In the genomic region with DNA sequence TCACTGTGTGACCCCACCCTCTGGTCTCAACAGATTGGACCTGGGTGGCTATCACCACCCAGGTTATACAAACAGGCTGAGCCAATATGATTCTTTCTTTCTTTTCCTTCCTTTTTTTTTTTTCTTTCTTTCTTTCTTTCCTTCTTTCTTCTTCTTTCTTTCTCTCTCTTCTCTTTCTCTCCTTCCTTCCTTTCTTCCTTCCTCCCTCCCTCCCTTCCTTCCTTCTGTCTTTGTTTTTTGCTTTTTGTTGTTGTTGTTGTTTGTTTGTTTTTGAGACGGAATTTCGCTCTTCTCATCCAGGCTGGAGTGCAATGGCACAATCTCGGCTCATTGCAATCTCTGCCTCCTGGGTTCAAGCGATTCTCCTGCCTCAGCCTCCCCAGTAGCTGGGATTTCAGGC, we compare ENCODE assay signal across 30 cellular contexts.
"Had no signal": no experiment of that assay in that cellular context is flagged by ENCODE, and none has a peak within 500 bp of the region (broad histone marks: within the 10 kb centered on the region; RNA-seq: fewer than 3 reads in every experiment).

No MANE protein-coding gene starts in this region.

- H3K36me3 Mint-ChIP-seq: natural killer cell treated with Interleukin-12 subunit alpha and Interleukin-12 subunit beta and Interleukin-15 and Interleukin-18, amount 100 ng/mL, for 72 hours; neural progenitor cell; stimulated activated memory B cell treated with anti-CD40 and anti-IgM and Interleukin-4, amounts not matched to agents 10 μg/mL and 1 μg/mL and 100 μg/mL, for 72 hours had no signal

- H3K79me2 ChIP-seq: parathyroid adenoma had no signal

- H3K9me3 ChIP-seq: ovary, psoas muscle, spleen, suprapubic skin, testis, tibial artery, transverse colon, upper lobe of left lung, vagina had no signal

- DNase-seq: naive thymus-derived CD8-positive, alpha-beta T cell; occipital lobe; psoas muscle; right cardiac atrium; stimulated activated CD4-positive, alpha-beta T cell treated with anti-CD3 and anti-CD28 coated beads, Interleukin-12 subunit alpha, Interleukin-12 subunit beta, amount 100 ng/mL, for 4 hours; stimulated activated CD4-positive, alpha-beta T cell treated with anti-CD3 and anti-CD28 coated beads, Interleukin-1b, Interleukin-23, amount 100 ng/mL, for 48 hours; stimulated activated CD4-positive, alpha-beta T cell treated with anti-CD3 and anti-CD28 coated beads, Interleukin-4, amount 100 ng/mL, for 1 hour; stimulated activated CD4-positive, alpha-beta T cell treated with anti-CD3 and anti-CD28 coated beads, Interleukin-4, amount 100 ng/mL, for 4 hours; stimulated activated CD8-positive, alpha-beta memory T cell treated with anti-CD3 and anti-CD28 coated beads, Interleukin-4, amount 100 ng/mL, for 48 hours; stimulated activated naive CD4-positive, alpha-beta T cell; stimulated activated naive CD8-positive, alpha-beta T cell treated with anti-CD3 and anti-CD28 coated beads, Interleukin-15, amount 100 ng/mL, for 72 hours; stimulated activated naive CD8-positive, alpha-beta T cell treated with anti-CD3 and anti-CD28 coated beads, Interleukin-15, Interleukin-2, amounts not matched to agents 100 U/mL and 50 U/mL, for 24 hours; substantia nigra; tibial artery; transverse colon; upper lobe of left lung had no signal

- H3K36me3 ChIP-seq: neural progenitor cell, ovary, spleen, suprapubic skin, tibial artery, transverse colon, upper lobe of left lung, vagina had no signal

- H3K4me1 Mint-ChIP-seq: naive thymus-derived CD8-positive, alpha-beta T cell; stimulated activated memory B cell treated with anti-CD40 and anti-IgM and Interleukin-4, amounts not matched to agents 10 μg/mL and 1 μg/mL and 100 μg/mL, for 72 hours; stimulated activated naive CD8-positive, alpha-beta T cell treated with anti-CD3 and anti-CD28 coated beads, Interleukin-15, amount 100 ng/mL, for 72 hours had no signal

- H3K27ac ChIP-seq: neural progenitor cell, ovary, parathyroid adenoma, psoas muscle, skin epidermis, spleen, suprapubic skin, testis, tibial artery, transverse colon, upper lobe of left lung, vagina had no signal

- H2AFZ ChIP-seq: neural progenitor cell, parathyroid adenoma had no signal

- H3K27ac Mint-ChIP-seq: natural killer cell treated with Interleukin-12 subunit alpha and Interleukin-12 subunit beta and Interleukin-15 and Interleukin-18, amount 100 ng/mL, for 72 hours; neural progenitor cell; progenitor cell of endocrine pancreas; stimulated activated memory B cell treated with anti-CD40 and anti-IgM and Interleukin-4, amounts not matched to agents 10 μg/mL and 1 μg/mL and 100 μg/mL, for 72 hours had no signal

- H3K27me3 ChIP-seq: ovary, testis, upper lobe of left lung, vagina had no signal

- FAIRE-seq: urothelium cell line had no signal

- H3K4me3 Mint-ChIP-seq: naive thymus-derived CD8-positive, alpha-beta T cell; natural killer cell treated with Interleukin-12 subunit alpha and Interleukin-12 subunit beta and Interleukin-15 and Interleukin-18, amount 100 ng/mL, for 72 hours; neural progenitor cell; stimulated activated memory B cell treated with anti-CD40 and anti-IgM and Interleukin-4, amounts not matched to agents 10 μg/mL and 1 μg/mL and 100 μg/mL, for 72 hours; stimulated activated naive CD8-positive, alpha-beta T cell treated with anti-CD3 and anti-CD28 coated beads, Interleukin-15, amount 100 ng/mL, for 72 hours had no signal

- H3K9me3 Mint-ChIP-seq: naive thymus-derived CD8-positive, alpha-beta T cell; natural killer cell treated with Interleukin-12 subunit alpha and Interleukin-12 subunit beta and Interleukin-15 and Interleukin-18, amount 100 ng/mL, for 72 hours; neural progenitor cell; stimulated activated naive CD8-positive, alpha-beta T cell treated with anti-CD3 and anti-CD28 coated beads, Interleukin-15, amount 100 ng/mL, for 72 hours had no signal

- H3K4me1 ChIP-seq: parathyroid adenoma, psoas muscle, spleen, suprapubic skin, testis, tibial artery, transverse colon, upper lobe of left lung, vagina had no signal

- H3K9ac ChIP-seq: neural progenitor cell, parathyroid adenoma had no signal

- H3K4me2 ChIP-seq: neural progenitor cell, smooth muscle cell had no signal

- ATAC-seq: naive thymus-derived CD8-positive, alpha-beta T cell; natural killer cell treated with Interleukin-12 subunit alpha and Interleukin-12 subunit beta and Interleukin-15 and Interleukin-18, amount 100 ng/mL, for 72 hours; psoas muscle; right cardiac atrium; sciatic nerve; stimulated activated memory B cell treated with anti-CD40 and anti-IgM and Interleukin-4, amounts not matched to agents 10 μg/mL and 1 μg/mL and 100 μg/mL, for 72 hours; stimulated activated naive CD8-positive, alpha-beta T cell treated with anti-CD3 and anti-CD28 coated beads, Interleukin-15, amount 100 ng/mL, for 72 hours; stimulated activated naive CD8-positive, alpha-beta T cell treated with anti-CD3 and anti-CD28 coated beads, Interleukin-15, Interleukin-2, amounts not matched to agents 100 U/mL and 50 U/mL, for 24 hours had no signal

- H3K4me3 ChIP-seq: neural progenitor cell, ovary, psoas muscle, skin epidermis, smooth muscle cell, spleen, suprapubic skin, testis, tibial artery, transverse colon, upper lobe of left lung, vagina had no signal
